In the genomic region with DNA sequence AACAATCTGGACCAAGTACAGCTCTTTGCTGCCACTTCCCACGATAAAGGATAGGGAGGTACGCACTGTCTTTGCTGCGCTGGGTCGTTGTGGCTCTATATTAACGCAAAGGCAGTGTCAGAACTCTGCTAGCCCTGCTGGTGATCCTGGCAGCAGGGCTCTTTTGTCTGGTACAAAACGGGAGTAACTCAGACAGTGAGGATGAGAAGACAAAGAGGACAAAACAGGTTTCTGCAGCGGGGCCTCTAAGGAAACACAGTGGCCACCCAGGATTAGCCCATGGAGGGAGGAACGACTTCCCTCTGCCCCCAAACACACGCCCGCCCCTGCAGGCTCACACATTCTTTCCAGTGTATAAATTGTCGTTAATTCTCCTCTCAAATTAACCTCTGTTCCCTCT, we compare ENCODE assay signal across 17 cellular contexts. TPM values are rescaled to one million over a fixed set of nuclear protein-coding genes. Genes with fewer than 3 reads are reported as not detected.
DNase-seq lines count a peak whose midpoint lies in the region; FAIRE-seq and TF ChIP-seq lines count a peak whose summit lies in the region.
"Had no signal": no experiment of that assay in that cellular context is flagged by ENCODE, and none has a peak within 500 bp of the region (broad histone marks: within the 10 kb centered on the region; RNA-seq: fewer than 3 reads in every experiment).

No MANE protein-coding gene starts in this region.

- H4K20me1 ChIP-seq in H1 (replicated peaks in 1 of 2; ENCODE audit: control insufficient read depth in 1 of 2, insufficient read depth in 2 of 2, low read length in 2 of 2): peaks cover 0 to 3% of the 10 kb centered on the region in 2 experiments
- peaks cover 10% of the 10 kb centered on the region for H4K20me1 ChIP-seq in neural progenitor cell (ENCODE audit: low read depth)

- TF ChIP-seq POLR2A in H1 (IDR thresholded peaks at IDR 0.05; ENCODE audit: control extremely low read depth in 1 of 2, low read depth in 2 of 2, low read length in 2 of 2) (no peak), spleen (IDR thresholded peaks at IDR 0.05) (no peak)

- no peak overlapping the region for H2BK120ac ChIP-seq in H1 (replicated peaks; ENCODE audit: low read depth, low read length)

- TF ChIP-seq CTCF in H1 (IDR thresholded peaks at IDR 0.05; ENCODE audit: control extremely low read depth in 1 of 3, insufficient read depth in 1 of 3, low read depth in 1 of 3, low read length in 3 of 3): no peak
- no peak for TF ChIP-seq CTCF in neural progenitor cell (IDR thresholded peaks at IDR 0.05)
- no peak for TF ChIP-seq CTCF in spleen (IDR thresholded peaks at IDR 0.05 in 8 of 11, conservative IDR thresholded peaks at IDR 0.05 in 3 of 11)

- TF ChIP-seq RAD21 in H1 (IDR thresholded peaks at IDR 0.05 in 1 of 2, conservative IDR thresholded peaks at IDR 0.05 in 1 of 2; ENCODE audit: low read depth in 2 of 2, low read length in 2 of 2): no peak

- H4K8ac ChIP-seq in H1 (ENCODE audit: extremely low read depth, insufficient read depth, low read length): no peak overlapping the region

- no peaks in the 10 kb centered on the region for H3K9me3 ChIP-seq in HUES48 (ENCODE audit: control insufficient read depth, insufficient read depth, low read length)
- H3K9me3 ChIP-seq in H1 (ENCODE audit: insufficient read depth in 2 of 2, low read depth in 1 of 2, low read length in 1 of 2): no peaks in the 10 kb centered on the region
- H3K9me3 ChIP-seq in neural progenitor cell (ENCODE audit: low read depth): no peaks in the 10 kb centered on the region
- H3K9me3 ChIP-seq in CD4-positive, alpha-beta memory T cell (ENCODE audit: control insufficient read depth in 1 of 2, low read length in 2 of 2): no peaks in the 10 kb centered on the region
- H3K9me3 ChIP-seq in spleen: no peaks in the 10 kb centered on the region
- H3K9me3 ChIP-seq: Caco-2, HAP-1 had no signal

- no peak overlapping the region for H4K91ac ChIP-seq in H1 (replicated peaks; ENCODE audit: insufficient read length, low read length)

- H3K18ac ChIP-seq in H1 (ENCODE audit: extremely low read depth, low read length): no peak overlapping the region

- H2AK5ac ChIP-seq in H1 (ENCODE audit: low read depth, low read length): no peak overlapping the region

- TF ChIP-seq EP300 in H1 (IDR thresholded peaks at IDR 0.05; ENCODE audit: borderline replicate concordance in 1 of 2, low read depth in 2 of 2, low read length in 2 of 2): no peak

- no peak overlapping the region for H3K4me2 ChIP-seq in H1 (ENCODE audit: insufficient read depth in 1 of 2, low read depth in 2 of 2, low read length in 2 of 2)
- H3K4me2 ChIP-seq in neural progenitor cell: peak overlapping the region; percentile 68

- no peak overlapping the region for H2BK15ac ChIP-seq in H1 (ENCODE audit: low read length)

- no peaks in the 10 kb centered on the region for H3K79me2 ChIP-seq in H1 (ENCODE audit: control insufficient read depth in 1 of 2, insufficient read depth in 2 of 2, low read length in 2 of 2)
- no peaks in the 10 kb centered on the region for H3K79me2 ChIP-seq in neural progenitor cell (ENCODE audit: low read depth)

- no peak overlapping the region for H2BK12ac ChIP-seq in H1 (ENCODE audit: low read depth, low read length)

- H3K4me1 Mint-ChIP-seq in neural progenitor cell: peaks cover 49% of the 10 kb centered on the region
- no peaks in the 10 kb centered on the region for H3K4me1 Mint-ChIP-seq in CD4-positive, alpha-beta memory T cell

- DNase-seq in H1 (ENCODE audit: low read depth in 1 of 2, low spot score in 2 of 2): no peak
- DNase-seq in neural progenitor cell (ENCODE audit: low spot score): peak; percentile 90
- no peak for DNase-seq in CD4-positive, alpha-beta memory T cell
- DNase-seq in spleen: no peak
- no peak for DNase-seq in activated CD4-positive, alpha-beta T cell treated with anti-CD3 and anti-CD28 coated beads for 48 hours
- DNase-seq: C1 segment of cervical spinal cord; Caco-2; CD8-positive, alpha-beta T cell; DMS153; DND-41; HFFc6 had no signal

- no peaks in the 10 kb centered on the region for H3K36me3 ChIP-seq in HUES48 (ENCODE audit: control insufficient read depth, insufficient read depth, low read length)
- peaks cover 0 to 3% (median 0%) of the 10 kb centered on the region in 4 experiments; a peak in 1 of 8 replicates for H3K36me3 ChIP-seq in H1 (ENCODE audit: control insufficient read depth in 2 of 4, insufficient read depth in 4 of 4, low read length in 3 of 4)
- H3K36me3 ChIP-seq in neural progenitor cell: no peaks in the 10 kb centered on the region
- no peaks in the 10 kb centered on the region for H3K36me3 ChIP-seq in CD4-positive, alpha-beta memory T cell (ENCODE audit: insufficient read depth, low read length)
- H3K36me3 ChIP-seq in spleen: peaks cover 0 to 6% (median 0%) of the 10 kb centered on the region in 6 donors
- H3K36me3 ChIP-seq: HAP-1 had no signal

- no peak overlapping the region for H2AFZ ChIP-seq in H1 (ENCODE audit: low read length)
- H2AFZ ChIP-seq in neural progenitor cell (replicated peaks): no peak overlapping the region

- intact Hi-C loops in CD4-positive, alpha-beta memory T cell (cut with micrococcal nuclease): no loop called here
- intact Hi-C loops in spleen (cut with DNase I; ENCODE audit: low total_unique reads): no loop called here

- FAIRE-seq in H1 (lab: Jason Lieb, UNC): no peak
- FAIRE-seq: G401.6, GM12892 had no signal

- peaks cover 39% of the 10 kb centered on the region for H3F3A ChIP-seq in neural progenitor cell (ENCODE audit: low read depth)

- H3K23me2 ChIP-seq in H1 (ENCODE audit: low read depth, low read length): peaks cover 4% of the 10 kb centered on the region; the same call in 1 of the 2 replicates

- H3K4ac ChIP-seq in H1 (replicated peaks; ENCODE audit: insufficient read length, low read depth, low read length): no peak overlapping the region

- CTCF ChIA-PET in H1 (lab: Charles Lee; ENCODE audit: partially characterized antibody): interaction anchor here (1.0 to 1.5 kb wide), 4 partner anchors 18 to 88 kb away, joined by 3 to 5 read pairs (median 3); partner anchors contain the start of gene GAL
- CTCF ChIA-PET in CD4-positive, alpha-beta memory T cell (lab: Charles Lee; ENCODE audit: partially characterized antibody): no interaction called here

- peak overlapping the region; percentile 46 for H3K4me3 Mint-ChIP-seq in neural progenitor cell
- no peak overlapping the region for H3K4me3 Mint-ChIP-seq in CD4-positive, alpha-beta memory T cell
- H3K4me3 Mint-ChIP-seq: CD8-positive, alpha-beta T cell; HFFc6 had no signal

- peak overlapping the region; percentile 66; the same call in 1 of the 2 replicates for H2BK20ac ChIP-seq in H1 (ENCODE audit: low read length)

- H3K23ac ChIP-seq in H1 (ENCODE audit: insufficient read length): no peak overlapping the region

- no peak overlapping the region for H3K14ac ChIP-seq in H1 (ENCODE audit: insufficient read length)

- H3K4me1 ChIP-seq in HUES48 (ENCODE audit: control insufficient read depth, insufficient read depth, low read length): peaks cover 33% of the 10 kb centered on the region
- H3K4me1 ChIP-seq in H1 (replicated peaks in 1 of 4; ENCODE audit: control insufficient read depth in 3 of 4, insufficient read depth in 4 of 4, low read length in 3 of 4): peaks cover 4 to 15% (median 9%) of the 10 kb centered on the region in 4 experiments; a peak in 6 of 7 replicates
- peaks cover 69% of the 10 kb centered on the region for H3K4me1 ChIP-seq in neural progenitor cell
- H3K4me1 ChIP-seq in CD4-positive, alpha-beta memory T cell (ENCODE audit: insufficient read depth, low read length): no peaks in the 10 kb centered on the region
- no peaks in the 10 kb centered on the region for H3K4me1 ChIP-seq in spleen
- H3K4me1 ChIP-seq: Caco-2, HAP-1 had no signal

- WGBS in H1 (ENCODE audit: extremely low coverage in 1 of 2, insufficient coverage in 1 of 2, insufficient read length in 1 of 2, insufficient replicate concordance in 2 of 2, low coverage in 1 of 2, low lambda C conversion rate in 2 of 2, missing lambda C conversion rate in 1 of 2), 2 experiments: 80% methylated on average over 11 of the region's 11 CpGs; no CpG with 5 or more reads in 1 of the 2 experiments
- WGBS in spleen, 5 donors: 88 to 93% (median 91%) methylated on average over 11 of the region's 11 CpGs

- no peak overlapping the region; the same call in 1 of the 2 replicates for H2BK5ac ChIP-seq in H1 (ENCODE audit: low read depth, low read length)

- no peaks in the 10 kb centered on the region for H3K79me1 ChIP-seq in H1 (ENCODE audit: low read depth, low read length)

- H3K27me3 ChIP-seq in HUES48 (ENCODE audit: control insufficient read depth, insufficient read depth, low read length) (no peaks in the 10 kb centered on the region), H1 (replicated peaks in 1 of 4; ENCODE audit: control insufficient read depth in 3 of 4, extremely low read depth in 1 of 4, insufficient read depth in 3 of 4, low read length in 3 of 4) (no peaks in the 10 kb centered on the region; a peak in 1 of 7 replicates), neural progenitor cell (no peaks in the 10 kb centered on the region), spleen (replicated peaks in 1 of 7) (peaks cover 0 to 5% (median 0%) of the 10 kb centered on the region in 7 donors)
- H3K27me3 ChIP-seq in CD4-positive, alpha-beta memory T cell (ENCODE audit: insufficient read depth, low read length): no peaks in the 10 kb centered on the region

- H3K27ac ChIP-seq in HUES48 (ENCODE audit: low read depth, low read length) (peak overlapping the region; percentile 33), H1 (ENCODE audit: low read depth, low read length) (no peak overlapping the region), neural progenitor cell (no peak overlapping the region), spleen (no peak overlapping the region)
- no peak overlapping the region for H3K27ac ChIP-seq in CD4-positive, alpha-beta memory T cell (ENCODE audit: low read depth, low read length)

- H3K27me3 Mint-ChIP-seq in neural progenitor cell (ENCODE audit: insufficient read depth, low read depth): peaks cover 20% of the 10 kb centered on the region
- H3K27me3 Mint-ChIP-seq in CD4-positive, alpha-beta memory T cell: no peaks in the 10 kb centered on the region

- no peak overlapping the region for H3K9ac ChIP-seq in HUES48 (ENCODE audit: low read depth, low read length)
- H3K9ac ChIP-seq in H1 (replicated peaks in 1 of 4; ENCODE audit: extremely low read depth in 1 of 4, low read depth in 3 of 4, low read length in 3 of 4): no peak overlapping the region
- H3K9ac ChIP-seq in neural progenitor cell: no peak overlapping the region

- POLR2A ChIA-PET in H1 (lab: Charles Lee; ENCODE audit: partially characterized antibody): no interaction called here
- POLR2A ChIA-PET in CD4-positive, alpha-beta memory T cell (lab: Charles Lee; ENCODE audit: partially characterized antibody): no interaction called here

- H3K36me3 Mint-ChIP-seq in neural progenitor cell: peaks cover 2% of the 10 kb centered on the region
- peaks cover 0 to 4% of the 10 kb centered on the region in 2 donors for H3K36me3 Mint-ChIP-seq in CD4-positive, alpha-beta memory T cell
- H3K36me3 Mint-ChIP-seq: CD8-positive, alpha-beta T cell had no signal

- no peak overlapping the region for H4K5ac ChIP-seq in H1 (ENCODE audit: insufficient read length, low read depth, low read length)

- H3K56ac ChIP-seq in H1 (replicated peaks; ENCODE audit: insufficient read length, low read depth, low read length): no peak overlapping the region

- no peaks in the 10 kb centered on the region for H3K9me3 Mint-ChIP-seq in neural progenitor cell
- no peaks in the 10 kb centered on the region for H3K9me3 Mint-ChIP-seq in CD4-positive, alpha-beta memory T cell
- H3K9me3 Mint-ChIP-seq: CD8-positive, alpha-beta T cell; HFFc6 had no signal

- no peak overlapping the region for H3K27ac Mint-ChIP-seq in neural progenitor cell
- H3K27ac Mint-ChIP-seq in CD4-positive, alpha-beta memory T cell: no peak overlapping the region
- H3K27ac Mint-ChIP-seq: CD8-positive, alpha-beta T cell; HFFc6 had no signal

- H3K4me3 ChIP-seq in HUES48 (ENCODE audit: low read depth, low read length): no peak overlapping the region
- H3K4me3 ChIP-seq in H1 (ENCODE audit: extremely low read depth in 1 of 4, insufficient read depth in 2 of 4, low read depth in 3 of 4, low read length in 4 of 4): no peak overlapping the region
- peak overlapping the region; percentile 25 for H3K4me3 ChIP-seq in neural progenitor cell
- no peak overlapping the region for H3K4me3 ChIP-seq in CD4-positive, alpha-beta memory T cell (ENCODE audit: low read length in 2 of 2)
- H3K4me3 ChIP-seq in spleen: no peak overlapping the region
- H3K4me3 ChIP-seq: HAP-1 had no signal

RNA-seq across cellular contexts. Expression of gene GAL, which starts 26.1 kb away (rescaled TPM):
- total RNA-seq in H1 (2021; fragmentation: NEBNext Ultra II Directional; extraction: Animal tissue kit (Norgen Biotek cat#: 25700)): 233 and 234 TPM in 2 replicates
- polyA plus RNA-seq in H1 (2011; rRNA removed) (81.8 and 124 TPM in 2 replicates), spleen (not detected)
- 93.5 TPM for polyA plus RNA-seq in H1 (2011; cell fraction: cytosol; rRNA removed)
- polyA plus RNA-seq in H1 (2011; cell fraction: nucleus; rRNA removed): 72.9 TPM
- polyA plus RNA-seq in H1 (2012, experiment 1 of 2): 113 to 133 TPM (median 127 TPM) in 4 replicates
- polyA plus RNA-seq in H1 (2012, experiment 2 of 2): 189 TPM
- polyA plus RNA-seq in H1 (2013, experiment 1 of 2): 495 TPM
- polyA plus RNA-seq in H1 (2013, experiment 2 of 2): 562 TPM
- polyA minus RNA-seq in H1 (2011; rRNA and poly(A)+ RNA removed): 19.7 and 28.9 TPM in 2 replicates
- 55.9 TPM for polyA minus RNA-seq in H1 (2011; cell fraction: cytosol; rRNA and poly(A)+ RNA removed)
- polyA minus RNA-seq in H1 (2011; cell fraction: nucleus; rRNA and poly(A)+ RNA removed): 29.4 TPM
- total RNA-seq in neural progenitor cell (ENCODE audit: low replicate concordance) (1.7 TPM in 1 of 2 replicates, not detected in the other), spleen (not detected)
- total RNA-seq in CD4-positive, alpha-beta memory T cell: not detected
- not detected for polyA plus RNA-seq in CD4-positive, alpha-beta memory T cell
- total RNA-seq: A172; CD8-positive, alpha-beta T cell; H4 had no signal

RNA-seq across cellular contexts. Expression of gene TESMIN, which starts 40.9 kb away (rescaled TPM):
- 59.5 and 61.1 TPM in 2 replicates for total RNA-seq in H1 (2021; fragmentation: NEBNext Ultra II Directional; extraction: Animal tissue kit (Norgen Biotek cat#: 25700))
- polyA plus RNA-seq in H1 (2011; rRNA removed): 22.6 and 34.2 TPM in 2 replicates
- polyA plus RNA-seq in H1 (2011; cell fraction: cytosol; rRNA removed): 31.0 TPM
- 47.1 TPM for polyA plus RNA-seq in H1 (2011; cell fraction: nucleus; rRNA removed)
- 36.6 to 47.7 TPM (median 40.3 TPM) in 4 replicates for polyA plus RNA-seq in H1 (2012, experiment 1 of 2)
- 29.6 TPM for polyA plus RNA-seq in H1 (2012, experiment 2 of 2)
- polyA plus RNA-seq in H1 (2013, experiment 1 of 2): 42.0 TPM
- 36.9 TPM for polyA plus RNA-seq in H1 (2013, experiment 2 of 2)
- polyA minus RNA-seq in H1 (2011; rRNA and poly(A)+ RNA removed): 11.8 and 12.3 TPM in 2 replicates
- 35.5 TPM for polyA minus RNA-seq in H1 (2011; cell fraction: cytosol; rRNA and poly(A)+ RNA removed)
- polyA minus RNA-seq in H1 (2011; cell fraction: nucleus; rRNA and poly(A)+ RNA removed): 21.9 TPM
- total RNA-seq in neural progenitor cell (ENCODE audit: low replicate concordance): 7.4 and 8.1 TPM in 2 replicates
- total RNA-seq in CD4-positive, alpha-beta memory T cell: 1 to 10 TPM; 5.7 to 5.8 TPM
- 1 to 10 TPM; 2.6 to 3.4 TPM for polyA plus RNA-seq in CD4-positive, alpha-beta memory T cell
- 1 to 10 TPM; 3.6 to 8.4 (median 4.7) TPM for total RNA-seq in spleen
- 1 to 10 TPM in 2 of 3 donors, under 1 TPM in 1; 0.70 to 1.3 (median 1.2) TPM for polyA plus RNA-seq in spleen
- total RNA-seq: A172 had no signal

Comparison
In these comparisons a context has a peak if more than half of its experiments do, and no peak if none do; other contexts are left out.
1. RNA of gene GAL, which starts 26.1 kb away (total RNA-seq): 233 to 234 TPM in H1; 1.7 TPM in neural progenitor cell, not detected in CD4-positive, alpha-beta memory T cell and not detected in spleen; every median in the first group is over 10 times any median in the second.